ENCODE assay signal across 1 cellular context in genomic region chr12:80590085-80590484, GRCh38.
TF ChIP-seq lines count a peak whose summit lies in the region.

No MANE protein-coding gene starts in this region.

TF ChIP-seq in HepG2, 621 proteins besides CTCF, POLR2A, EP300 and RAD21 (continued from another document):
- TF ChIP-seq CEBPZ (IDR thresholded peaks at IDR 0.05; ENCODE audit: low read length) (no peak), ATF7 (IDR thresholded peaks at IDR 0.05) (0 out of 2 replicates have a peak, but pooled peaks have one; percentile 10), ATF7 (CRISPR knock-in tag; IDR thresholded peaks at IDR 0.05) (no peak), ZNF747 (CRISPR knock-in tag; IDR thresholded peaks at IDR 0.05; ENCODE audit: borderline replicate concordance) (no peak), ZNF784 (CRISPR knock-in tag; IDR thresholded peaks at IDR 0.05; ENCODE audit: borderline replicate concordance) (no peak), SP2 (CRISPR knock-in tag; IDR thresholded peaks at IDR 0.05) (no peak)
